ENCODE assay signal across 8 cellular contexts in the genomic region with DNA sequence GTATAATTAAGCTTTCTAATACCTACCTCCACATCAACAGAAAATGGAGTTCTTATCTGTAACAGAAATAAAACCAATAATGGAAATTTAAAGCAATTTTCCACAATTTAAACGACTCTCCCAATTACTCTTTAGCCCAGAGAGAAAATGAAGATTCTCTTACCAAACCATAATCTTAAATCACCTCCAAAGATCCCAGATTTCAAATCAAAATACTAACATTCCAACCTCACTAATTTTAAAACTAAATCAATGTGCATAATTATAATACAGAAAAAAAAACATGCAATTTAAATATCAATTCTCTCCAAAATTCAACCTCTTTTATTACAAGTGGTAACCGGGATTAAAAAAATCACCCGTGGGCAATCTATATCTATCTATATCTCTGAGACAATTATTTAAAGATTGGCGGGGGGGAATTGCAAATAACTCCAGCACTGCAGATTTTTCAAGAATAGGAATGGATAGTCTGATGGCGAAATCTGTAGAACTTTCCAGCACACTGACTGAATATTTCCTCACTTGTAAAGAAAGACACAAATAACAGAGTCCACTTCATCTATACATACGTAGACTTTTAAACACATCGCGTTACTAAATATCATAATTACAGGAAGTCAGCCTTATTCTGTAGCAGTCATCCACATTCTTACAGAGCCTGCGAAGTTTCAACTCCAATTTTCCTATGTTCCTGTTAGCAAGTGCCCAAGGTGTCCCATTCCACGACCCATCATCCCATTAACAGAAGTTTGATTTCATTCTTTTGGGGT.
DNase-seq lines count a peak whose midpoint lies in the region; ATAC-seq and TF ChIP-seq lines count a peak whose summit lies in the region.

No MANE protein-coding gene starts in this region.

- no peaks in the 10 kb centered on the region for H3K36me3 ChIP-seq in rectal smooth muscle tissue (ENCODE audit: control insufficient read depth, insufficient read depth, low read length)

- ATAC-seq in HG03521 (IDR thresholded peaks at IDR 0.05; ENCODE audit: unreplicated experiment): no peak

- H3K4me1 Mint-ChIP-seq in activated T-cell treated with anti-CD3 and anti-CD28 coated beads, Interleukin-2, amount 50 U/mL, for 24 hours (ENCODE audit: low read depth): peaks cover 47% of the 10 kb centered on the region
- peaks cover 47% of the 10 kb centered on the region for H3K4me1 Mint-ChIP-seq in T-helper 2 cell treated with Interferon-gamma antibody and Interleukin-4, amounts not matched to agents 5 μg/mL and 100 μg/mL, for 36 hours (ENCODE audit: low read depth)

- H3K9me3 Mint-ChIP-seq in activated T-cell treated with anti-CD3 and anti-CD28 coated beads, Interleukin-2, amount 50 U/mL, for 24 hours: no peaks in the 10 kb centered on the region
- H3K9me3 Mint-ChIP-seq in T-helper 2 cell treated with Interferon-gamma antibody and Interleukin-4, amounts not matched to agents 5 μg/mL and 100 μg/mL, for 36 hours: no peaks in the 10 kb centered on the region

- H3K27ac Mint-ChIP-seq in activated T-cell treated with anti-CD3 and anti-CD28 coated beads, Interleukin-2, amount 50 U/mL, for 24 hours: peak overlapping the region; percentile 96
- peak overlapping the region; percentile 91 for H3K27ac Mint-ChIP-seq in T-helper 2 cell treated with Interferon-gamma antibody and Interleukin-4, amounts not matched to agents 5 μg/mL and 100 μg/mL, for 36 hours

- DNase-seq in activated T-cell treated with anti-CD3 and anti-CD28 coated beads, Interleukin-2, amount 50 U/mL, for 24 hours: no peak
- DNase-seq in activated T-cell treated with anti-CD3 and anti-CD28 coated beads, Interleukin-2, amount 50 U/mL, for 48 hours: no peak
- no peak for DNase-seq in T-helper 2 cell treated with Interferon-gamma antibody and Interleukin-4, amounts not matched to agents 5 μg/mL and 100 μg/mL, for 36 hours (ENCODE audit: low spot score)
- DNase-seq in foreskin fibroblast: no peak
- DNase-seq in NCI-H187 treated with DMSO at 0.1 percent for 48 hours (lab: John Stamatoyannopoulos, UW): no peak
- DNase-seq in activated CD4-positive, alpha-beta T cell treated with anti-CD3 and anti-CD28 coated beads for 1 hour: no peak

- peak overlapping the region; percentile 96 for H3K4me3 Mint-ChIP-seq in activated T-cell treated with anti-CD3 and anti-CD28 coated beads, Interleukin-2, amount 50 U/mL, for 24 hours
- peak overlapping the region; percentile 96 for H3K4me3 Mint-ChIP-seq in T-helper 2 cell treated with Interferon-gamma antibody and Interleukin-4, amounts not matched to agents 5 μg/mL and 100 μg/mL, for 36 hours

- peak overlapping the region; percentile 98 for H3K27ac ChIP-seq in rectal smooth muscle tissue (ENCODE audit: low read depth, low read length)

- no peak for TF ChIP-seq CTCF in foreskin fibroblast (IDR thresholded peaks at IDR 0.05; ENCODE audit: low read depth, low read length)

- H3K4me3 ChIP-seq in foreskin fibroblast (ENCODE audit: low read depth in 1 of 2, low read length in 2 of 2): peak overlapping the region; percentile 74 to 97
- peak overlapping the region; percentile 95 for H3K4me3 ChIP-seq in rectal smooth muscle tissue (ENCODE audit: low read length)

- H3K9ac ChIP-seq in rectal smooth muscle tissue (ENCODE audit: low read length): peak overlapping the region; percentile 99

- no peaks in the 10 kb centered on the region for H3K27me3 Mint-ChIP-seq in activated T-cell treated with anti-CD3 and anti-CD28 coated beads, Interleukin-2, amount 50 U/mL, for 24 hours
- no peaks in the 10 kb centered on the region for H3K27me3 Mint-ChIP-seq in T-helper 2 cell treated with Interferon-gamma antibody and Interleukin-4, amounts not matched to agents 5 μg/mL and 100 μg/mL, for 36 hours (ENCODE audit: low read depth)

- peaks cover 45% of the 10 kb centered on the region for H3K36me3 Mint-ChIP-seq in activated T-cell treated with anti-CD3 and anti-CD28 coated beads, Interleukin-2, amount 50 U/mL, for 24 hours (ENCODE audit: low read depth)
- H3K36me3 Mint-ChIP-seq in T-helper 2 cell treated with Interferon-gamma antibody and Interleukin-4, amounts not matched to agents 5 μg/mL and 100 μg/mL, for 36 hours (ENCODE audit: low read depth): peaks cover 30% of the 10 kb centered on the region

- no peaks in the 10 kb centered on the region for H3K27me3 ChIP-seq in rectal smooth muscle tissue (ENCODE audit: control insufficient read depth, insufficient read depth, low read length)

- peaks cover 6% of the 10 kb centered on the region for H3K4me1 ChIP-seq in rectal smooth muscle tissue (ENCODE audit: control insufficient read depth, insufficient read depth, low read length)
